Comparison of ENCODE assay signal across 1 cellular context in genomic region chr10:103145860-103146466, GRCh38.
A peak's percentile ranks its signal among the peaks of the same experiment; 100 is the strongest.
TF ChIP-seq lines count a peak whose summit lies in the region.

No MANE protein-coding gene starts in this region.

TF ChIP-seq in HCT116, 20 proteins besides CTCF, POLR2A, EP300 and RAD21:
- TF ChIP-seq REST (IDR thresholded peaks at IDR 0.05; ENCODE audit: low read depth) = no peak
- peak; percentile 21; the same call in 1 of the 2 replicates for TF ChIP-seq POLR2AphosphoS5 (IDR thresholded peaks at IDR 0.05; ENCODE audit: low read depth, low read length)
- TF ChIP-seq JUND (IDR thresholded peaks at IDR 0.05) = peak; percentile 58
- no peak for TF ChIP-seq YY1 (IDR thresholded peaks at IDR 0.05; ENCODE audit: extremely low read depth, insufficient replicate concordance, low read depth, low read length)
- TF ChIP-seq EZH2phosphoT487 (IDR thresholded peaks at IDR 0.05; ENCODE audit: borderline replicate concordance) = no peak
- TF ChIP-seq EGR1 (IDR thresholded peaks at IDR 0.05; ENCODE audit: low read depth) = no peak; the same call in 1 of the 2 replicates
- TF ChIP-seq MAX (IDR thresholded peaks at IDR 0.05) = no peak
- 0 out of 2 replicates have a peak, but pooled peaks have one; percentile 31 for TF ChIP-seq SRF (IDR thresholded peaks at IDR 0.05; ENCODE audit: low read depth)
- no peak for TF ChIP-seq ZNF274 (IDR thresholded peaks at IDR 0.05; ENCODE audit: low read depth, low read length)
- peak; percentile 48 for TF ChIP-seq CEBPB (IDR thresholded peaks at IDR 0.05; ENCODE audit: low read depth)
- TF ChIP-seq ELF1 (IDR thresholded peaks at IDR 0.05; ENCODE audit: borderline replicate concordance, low read depth) = no peak
- TF ChIP-seq ZBTB33 (IDR thresholded peaks at IDR 0.05; ENCODE audit: extremely low read depth, insufficient replicate concordance, low read length) = no peak
- TF ChIP-seq TCF7L2 (IDR thresholded peaks at IDR 0.05; ENCODE audit: borderline replicate concordance, extremely low read depth, insufficient read depth, insufficient read length) = no peak
- TF ChIP-seq ATF3 (IDR thresholded peaks at IDR 0.05) = no peak
- TF ChIP-seq FOSL1 (IDR thresholded peaks at IDR 0.05; ENCODE audit: low read depth) = peak; percentile 74
- no peak for TF ChIP-seq EZH2 (IDR thresholded peaks at IDR 0.05)
- peak; percentile 26; the same call in 1 of the 2 replicates for TF ChIP-seq SP1 (IDR thresholded peaks at IDR 0.05; ENCODE audit: low read depth)
- peak; percentile 29; the same call in 1 of the 2 replicates for TF ChIP-seq CBX3 (IDR thresholded peaks at IDR 0.05; ENCODE audit: low read depth)
